Comparison of ENCODE assay signal across 1 cellular context in the genomic region with DNA sequence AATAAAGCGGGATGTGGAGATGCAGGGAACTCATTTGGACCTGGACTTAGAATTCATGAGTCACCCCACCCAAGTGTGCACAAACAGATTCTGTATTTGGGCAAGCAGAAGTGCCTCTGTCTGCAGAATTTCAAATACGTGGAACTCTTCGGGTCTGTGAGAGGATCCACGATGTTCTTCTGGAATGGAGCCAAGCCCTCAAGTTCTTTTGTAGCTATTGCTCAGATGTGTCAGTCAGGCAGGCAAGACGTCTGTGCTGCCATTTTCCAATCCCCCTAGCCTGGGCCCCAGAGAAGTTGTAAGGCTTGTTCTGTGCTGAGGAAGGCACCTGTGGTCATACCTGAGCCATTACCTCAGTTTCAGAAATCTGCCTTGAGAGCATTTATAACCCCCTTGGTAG.
TF ChIP-seq lines count a peak whose summit lies in the region.

No MANE protein-coding gene starts in this region.

TF ChIP-seq in K562, 482 proteins besides CTCF, POLR2A, EP300 and RAD21 (continued from another document):
- TF ChIP-seq, protein P1, sequence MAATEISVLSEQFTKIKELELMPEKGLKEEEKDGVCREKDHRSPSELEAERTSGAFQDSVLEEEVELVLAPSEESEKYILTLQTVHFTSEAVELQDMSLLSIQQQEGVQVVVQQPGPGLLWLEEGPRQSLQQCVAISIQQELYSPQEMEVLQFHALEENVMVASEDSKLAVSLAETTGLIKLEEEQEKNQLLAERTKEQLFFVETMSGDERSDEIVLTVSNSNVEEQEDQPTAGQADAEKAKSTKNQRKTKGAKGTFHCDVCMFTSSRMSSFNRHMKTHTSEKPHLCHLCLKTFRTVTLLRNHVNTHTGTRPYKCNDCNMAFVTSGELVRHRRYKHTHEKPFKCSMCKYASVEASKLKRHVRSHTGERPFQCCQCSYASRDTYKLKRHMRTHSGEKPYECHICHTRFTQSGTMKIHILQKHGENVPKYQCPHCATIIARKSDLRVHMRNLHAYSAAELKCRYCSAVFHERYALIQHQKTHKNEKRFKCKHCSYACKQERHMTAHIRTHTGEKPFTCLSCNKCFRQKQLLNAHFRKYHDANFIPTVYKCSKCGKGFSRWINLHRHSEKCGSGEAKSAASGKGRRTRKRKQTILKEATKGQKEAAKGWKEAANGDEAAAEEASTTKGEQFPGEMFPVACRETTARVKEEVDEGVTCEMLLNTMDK (IDR thresholded peaks at IDR 0.05; ENCODE audit: borderline replicate concordance, insufficient read depth, low read depth, low read length, poor library complexity, severe bottlenecking): no peak
- TF ChIP-seq ZNF699 (CRISPR knock-in tag; IDR thresholded peaks at IDR 0.05; ENCODE audit: insufficient replicate concordance) (no peak), MTA2 (IDR thresholded peaks at IDR 0.05; ENCODE audit: low read depth) (no peak), PYGO2 (tag; IDR thresholded peaks at IDR 0.05) (no peak; the same call in 1 of the 2 replicates), NR2C1 (IDR thresholded peaks at IDR 0.05) (no peak), NR2C1 (tag; IDR thresholded peaks at IDR 0.05) (peak; percentile 61), FOXK2 (conservative IDR thresholded peaks at IDR 0.05 in 1 of 2, IDR thresholded peaks at IDR 0.05 in 1 of 2; ENCODE audit: low read depth in 2 of 2) (no peak), TCFL5 (CRISPR knock-in tag; conservative IDR thresholded peaks at IDR 0.05) (no peak), ZNF143 (CRISPR knock-in tag; IDR thresholded peaks at IDR 0.05) (no peak), SOX6 (IDR thresholded peaks at IDR 0.05) (no peak), ZNF239 (CRISPR knock-in tag; IDR thresholded peaks at IDR 0.05) (0 out of 2 replicates have a peak, but pooled peaks have one; percentile 37), PHF21A (IDR thresholded peaks at IDR 0.05; ENCODE audit: borderline replicate concordance, low read depth) (no peak), MCM5 (IDR thresholded peaks at IDR 0.05; ENCODE audit: low read depth) (no peak), CHD4 (IDR thresholded peaks at IDR 0.05; ENCODE audit: insufficient read depth, insufficient replicate concordance, low read depth, low read length, poor library complexity, severe bottlenecking) (no peak), ILK (tag; IDR thresholded peaks at IDR 0.05; ENCODE audit: borderline replicate concordance, low read depth) (no peak), WHSC1 (IDR thresholded peaks at IDR 0.05; ENCODE audit: low read length) (no peak), PRPF4 (IDR thresholded peaks at IDR 0.05; ENCODE audit: insufficient read depth, low read depth, low read length, poor library complexity, severe bottlenecking) (no peak), CREB3 (tag; conservative IDR thresholded peaks at IDR 0.05; ENCODE audit: low read depth) (0 out of 2 replicates have a peak, but pooled peaks have one; percentile 41), ZNF408 (CRISPR knock-in tag; IDR thresholded peaks at IDR 0.05; ENCODE audit: low read depth) (no peak), DMBX1 (CRISPR knock-in tag; IDR thresholded peaks at IDR 0.05; ENCODE audit: borderline replicate concordance) (0 out of 2 replicates have a peak, but pooled peaks have one; percentile 21), USF1 (CRISPR knock-in tag; IDR thresholded peaks at IDR 0.05) (no peak)
- TF ChIP-seq, protein P2, sequence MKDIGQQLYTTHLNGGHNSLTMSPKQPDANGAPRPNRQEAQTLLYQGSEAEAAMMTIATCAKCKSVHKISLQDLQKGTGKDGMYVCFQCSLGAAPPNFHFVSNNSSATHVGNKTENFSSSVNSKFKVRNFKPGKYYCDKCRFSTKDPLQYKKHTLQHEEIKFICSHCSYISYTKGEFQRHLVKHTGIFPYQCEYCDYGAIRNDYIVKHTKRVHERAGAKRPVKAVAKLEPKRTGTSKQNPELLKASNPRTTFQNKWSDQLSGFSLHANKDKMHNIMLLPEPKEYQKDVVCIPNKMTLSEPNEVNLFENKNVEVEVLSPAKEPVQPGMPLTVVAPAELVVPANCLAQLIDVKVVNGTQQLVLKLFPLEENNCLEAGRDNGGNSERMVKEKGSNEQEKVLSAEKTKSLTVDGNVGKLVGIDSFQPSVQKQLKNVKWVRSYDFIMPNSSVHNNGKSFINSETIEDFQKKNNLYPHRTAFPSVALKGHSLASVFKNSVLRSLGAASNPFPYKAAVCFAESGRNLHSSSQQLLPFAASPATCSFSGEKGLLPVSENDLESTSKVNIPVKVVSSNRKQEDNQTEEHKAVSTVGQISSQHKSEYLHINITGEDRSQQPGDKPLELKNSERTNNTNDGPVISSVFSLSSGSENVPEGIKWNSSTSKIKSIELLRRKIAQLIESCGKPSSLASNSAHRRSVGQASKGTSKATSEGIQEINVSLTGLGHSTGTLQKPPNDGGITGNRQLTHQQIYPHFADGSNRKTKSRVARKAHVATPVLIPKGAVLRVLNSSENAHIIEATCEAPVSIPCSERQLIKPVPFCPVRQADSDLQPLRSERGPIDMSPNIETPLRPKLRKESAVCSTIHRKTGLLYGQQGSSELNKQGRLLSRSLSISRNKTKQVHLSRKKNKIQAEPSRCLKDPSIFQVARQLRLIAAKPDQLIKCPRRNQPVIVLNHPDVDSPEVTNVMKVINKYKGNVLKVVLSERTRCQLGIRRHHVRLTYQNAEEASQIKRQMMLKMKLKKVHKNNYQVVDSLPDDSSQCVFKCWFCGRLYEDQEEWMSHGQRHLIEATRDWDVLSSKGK (CRISPR knock-in tag; IDR thresholded peaks at IDR 0.05): no peak
